Comparison of ENCODE assay signal across 28 cellular contexts in genomic region chr5:39299962-39300361, GRCh38.
"Had no signal": no experiment of that assay in that cellular context is flagged by ENCODE, and none has a peak within 500 bp of the region (broad histone marks: within the 10 kb centered on the region; RNA-seq: fewer than 3 reads in every experiment).

No MANE protein-coding gene starts in this region.

- DNase-seq: activated CD4-positive, alpha-beta memory T cell treated with anti-CD3 and anti-CD28 coated beads for 36 hours; activated CD4-positive, alpha-beta T cell treated with anti-CD3 and anti-CD28 coated beads for 36 hours; activated CD4-positive, alpha-beta T cell treated with anti-CD3 and anti-CD28 coated beads, Interleukin-2, amount 10 ng/mL, durations not matched to agents 24 days and 14 days; activated CD4-positive, CD25-positive, alpha-beta regulatory T cell; activated CD4-positive, CD25-positive, alpha-beta regulatory T cell treated with anti-CD3 and anti-CD28 coated beads, Interleukin-2, amount 50 U/mL, for 72 hours; activated CD8-positive, alpha-beta memory T cell treated with anti-CD3 and anti-CD28 coated beads, Interleukin-2, amount 10 ng/mL, durations not matched to agents 7 days and 5 days; activated CD8-positive, alpha-beta memory T cell treated with anti-CD3 and anti-CD28 coated beads, Interleukin-2, amount 50 U/mL, for 4 hours; activated CD8-positive, alpha-beta T cell treated with anti-CD3 and anti-CD28 coated beads, Interleukin-2, amount 10 ng/mL, durations not matched to agents 7 days and 5 days; activated effector memory CD4-positive, alpha-beta T cell treated with anti-CD3 and anti-CD28 coated beads, Interleukin-2, amount 50 U/mL, for 16 hours; activated naive CD4-positive, alpha-beta T cell treated with anti-CD3 and anti-CD28 coated beads for 36 hours; activated naive CD8-positive, alpha-beta T cell treated with anti-CD3 and anti-CD28 coated beads for 36 hours; activated naive CD8-positive, alpha-beta T cell treated with anti-CD3 and anti-CD28 coated beads, Interleukin-2, amount 50 U/mL, for 24 hours; activated T-cell treated with anti-CD3 and anti-CD28 coated beads, Interleukin-2, amount 50 U/mL, for 1 hour; activated T-cell treated with anti-CD3 and anti-CD28 coated beads, Interleukin-2, amount 50 U/mL, for 48 hours; adrenal gland; amygdala; aorta; body of pancreas; caudate nucleus; cerebellar nuclear complex; colonic mucosa; effector CD8-positive, alpha-beta T cell; foreskin fibroblast; T-helper 1 cell; T-helper 2 cell had no signal

- ATAC-seq: activated CD4-positive, alpha-beta T cell treated with anti-CD3 and anti-CD28 coated beads for 36 hours; activated CD8-positive, alpha-beta memory T cell treated with anti-CD3 and anti-CD28 coated beads, Interleukin-2, amount 10 ng/mL, durations not matched to agents 7 days and 5 days; activated CD8-positive, alpha-beta T cell treated with anti-CD3 and anti-CD28 coated beads, Interleukin-2, amount 10 ng/mL, durations not matched to agents 7 days and 5 days; activated naive CD8-positive, alpha-beta T cell treated with anti-CD3 and anti-CD28 coated beads, Interleukin-2, amount 50 U/mL, for 24 hours; body of pancreas had no signal

- H3K36me3 ChIP-seq: adrenal gland, colonic mucosa had no signal

- FAIRE-seq: endothelial cell of umbilical vein, frontal cortex had no signal

- H3K9me3 ChIP-seq: body of pancreas, colonic mucosa had no signal

- H3K27me3 ChIP-seq: adrenal gland, body of pancreas, colonic mucosa had no signal

- H3K4me1 ChIP-seq: adrenal gland, body of pancreas, colonic mucosa had no signal

- H3K27ac ChIP-seq: adrenal gland, body of pancreas, colonic mucosa, epithelial cell of prostate had no signal

- H3K4me3 ChIP-seq: adrenal gland, body of pancreas, colonic mucosa had no signal
